Comparison of ENCODE assay signal across 6 cellular contexts in genomic region chr7:99499356-99499712, GRCh38.
A peak's percentile ranks its signal among the peaks of the same experiment; 100 is the strongest.
DNase-seq lines count a peak whose midpoint lies in the region; ATAC-seq and TF ChIP-seq lines count a peak whose summit lies in the region.

No MANE protein-coding gene starts in this region.

- peak; percentile 14 for ATAC-seq in GM19035 (IDR thresholded peaks at IDR 0.05; ENCODE audit: unreplicated experiment)

- no peak for TF ChIP-seq CTCF in fibroblast of mammary gland (conservative IDR thresholded peaks at IDR 0.05; ENCODE audit: control insufficient read depth, insufficient read depth, low read depth, low read length)

- peak overlapping the region; percentile 81 for H3K27ac ChIP-seq in substantia nigra (ENCODE audit: low read depth, low read length, poor library complexity, severe bottlenecking)

- H3K4me3 ChIP-seq in fibroblast of mammary gland (ENCODE audit: control insufficient read depth, low read depth, low read length): peak overlapping the region; percentile 99

- peak; percentile 46 for DNase-seq in NOMO-1 treated with dmso at 0.1 percent for 144 hours (lab: John Stamatoyannopoulos, UW; ENCODE audit: unreplicated experiment)
- DNase-seq in fibroblast of mammary gland (ENCODE audit: low read depth): peak; percentile 17
- DNase-seq in substantia nigra (lab: John Stamatoyannopoulos, UW): no peak
- no peak for DNase-seq in Ammon's horn (ENCODE audit: low spot score)
- no peak for DNase-seq in HuH-7.5 (ENCODE audit: low spot score)

Comparison
In these comparisons a context has a peak if more than half of its experiments do, and no peak if none do; other contexts are left out.
1. DNase-seq: peak in NOMO-1 treated with dmso at 0.1 percent for 144 hours (single experiment) and fibroblast of mammary gland (single experiment); none in substantia nigra (0 of 49), Ammon's horn (single experiment) and HuH-7.5 (single experiment).